In the genomic region with DNA sequence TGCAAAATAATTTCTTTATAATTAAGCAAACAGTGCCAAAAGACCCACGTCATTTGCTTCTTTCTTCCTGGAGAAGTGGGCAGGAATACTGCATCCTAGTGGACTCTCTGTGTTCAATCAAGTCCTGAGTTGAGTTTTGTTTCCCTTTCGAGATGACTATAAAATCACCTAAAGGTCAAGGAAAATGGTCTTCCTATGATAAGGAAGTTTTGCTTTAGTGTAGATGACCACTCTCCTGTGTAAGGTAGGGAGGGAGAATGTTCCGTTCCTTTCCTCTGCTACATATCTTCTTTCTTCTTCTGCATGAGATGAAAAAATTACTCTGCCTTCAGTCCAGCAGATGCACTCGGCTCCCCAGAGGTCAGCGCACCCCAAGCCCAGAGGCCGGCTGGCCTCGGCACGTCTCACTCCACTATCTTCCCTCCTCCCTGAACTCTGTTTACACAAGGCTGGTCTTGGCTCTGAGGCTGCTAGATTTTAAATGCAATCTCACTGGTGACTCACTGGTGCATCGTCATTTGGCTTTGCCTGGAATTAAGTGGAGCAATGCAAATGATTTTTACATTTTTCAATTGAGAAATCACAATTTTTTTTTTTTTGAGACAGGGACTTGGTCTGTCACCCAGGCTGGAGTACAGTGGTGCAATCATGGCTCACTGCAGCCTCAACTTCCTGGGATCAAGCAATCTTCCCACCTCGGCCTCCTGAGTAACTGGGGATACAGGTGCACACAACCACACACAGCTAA, we compare ENCODE assay signal across 1 cellular context.
TF ChIP-seq lines count a peak whose summit lies in the region.

No MANE protein-coding gene starts in this region.

TF ChIP-seq in HepG2, 621 proteins besides CTCF, POLR2A, EP300 and RAD21 (continued from another document and continues in another):
- TF ChIP-seq, protein P1, sequence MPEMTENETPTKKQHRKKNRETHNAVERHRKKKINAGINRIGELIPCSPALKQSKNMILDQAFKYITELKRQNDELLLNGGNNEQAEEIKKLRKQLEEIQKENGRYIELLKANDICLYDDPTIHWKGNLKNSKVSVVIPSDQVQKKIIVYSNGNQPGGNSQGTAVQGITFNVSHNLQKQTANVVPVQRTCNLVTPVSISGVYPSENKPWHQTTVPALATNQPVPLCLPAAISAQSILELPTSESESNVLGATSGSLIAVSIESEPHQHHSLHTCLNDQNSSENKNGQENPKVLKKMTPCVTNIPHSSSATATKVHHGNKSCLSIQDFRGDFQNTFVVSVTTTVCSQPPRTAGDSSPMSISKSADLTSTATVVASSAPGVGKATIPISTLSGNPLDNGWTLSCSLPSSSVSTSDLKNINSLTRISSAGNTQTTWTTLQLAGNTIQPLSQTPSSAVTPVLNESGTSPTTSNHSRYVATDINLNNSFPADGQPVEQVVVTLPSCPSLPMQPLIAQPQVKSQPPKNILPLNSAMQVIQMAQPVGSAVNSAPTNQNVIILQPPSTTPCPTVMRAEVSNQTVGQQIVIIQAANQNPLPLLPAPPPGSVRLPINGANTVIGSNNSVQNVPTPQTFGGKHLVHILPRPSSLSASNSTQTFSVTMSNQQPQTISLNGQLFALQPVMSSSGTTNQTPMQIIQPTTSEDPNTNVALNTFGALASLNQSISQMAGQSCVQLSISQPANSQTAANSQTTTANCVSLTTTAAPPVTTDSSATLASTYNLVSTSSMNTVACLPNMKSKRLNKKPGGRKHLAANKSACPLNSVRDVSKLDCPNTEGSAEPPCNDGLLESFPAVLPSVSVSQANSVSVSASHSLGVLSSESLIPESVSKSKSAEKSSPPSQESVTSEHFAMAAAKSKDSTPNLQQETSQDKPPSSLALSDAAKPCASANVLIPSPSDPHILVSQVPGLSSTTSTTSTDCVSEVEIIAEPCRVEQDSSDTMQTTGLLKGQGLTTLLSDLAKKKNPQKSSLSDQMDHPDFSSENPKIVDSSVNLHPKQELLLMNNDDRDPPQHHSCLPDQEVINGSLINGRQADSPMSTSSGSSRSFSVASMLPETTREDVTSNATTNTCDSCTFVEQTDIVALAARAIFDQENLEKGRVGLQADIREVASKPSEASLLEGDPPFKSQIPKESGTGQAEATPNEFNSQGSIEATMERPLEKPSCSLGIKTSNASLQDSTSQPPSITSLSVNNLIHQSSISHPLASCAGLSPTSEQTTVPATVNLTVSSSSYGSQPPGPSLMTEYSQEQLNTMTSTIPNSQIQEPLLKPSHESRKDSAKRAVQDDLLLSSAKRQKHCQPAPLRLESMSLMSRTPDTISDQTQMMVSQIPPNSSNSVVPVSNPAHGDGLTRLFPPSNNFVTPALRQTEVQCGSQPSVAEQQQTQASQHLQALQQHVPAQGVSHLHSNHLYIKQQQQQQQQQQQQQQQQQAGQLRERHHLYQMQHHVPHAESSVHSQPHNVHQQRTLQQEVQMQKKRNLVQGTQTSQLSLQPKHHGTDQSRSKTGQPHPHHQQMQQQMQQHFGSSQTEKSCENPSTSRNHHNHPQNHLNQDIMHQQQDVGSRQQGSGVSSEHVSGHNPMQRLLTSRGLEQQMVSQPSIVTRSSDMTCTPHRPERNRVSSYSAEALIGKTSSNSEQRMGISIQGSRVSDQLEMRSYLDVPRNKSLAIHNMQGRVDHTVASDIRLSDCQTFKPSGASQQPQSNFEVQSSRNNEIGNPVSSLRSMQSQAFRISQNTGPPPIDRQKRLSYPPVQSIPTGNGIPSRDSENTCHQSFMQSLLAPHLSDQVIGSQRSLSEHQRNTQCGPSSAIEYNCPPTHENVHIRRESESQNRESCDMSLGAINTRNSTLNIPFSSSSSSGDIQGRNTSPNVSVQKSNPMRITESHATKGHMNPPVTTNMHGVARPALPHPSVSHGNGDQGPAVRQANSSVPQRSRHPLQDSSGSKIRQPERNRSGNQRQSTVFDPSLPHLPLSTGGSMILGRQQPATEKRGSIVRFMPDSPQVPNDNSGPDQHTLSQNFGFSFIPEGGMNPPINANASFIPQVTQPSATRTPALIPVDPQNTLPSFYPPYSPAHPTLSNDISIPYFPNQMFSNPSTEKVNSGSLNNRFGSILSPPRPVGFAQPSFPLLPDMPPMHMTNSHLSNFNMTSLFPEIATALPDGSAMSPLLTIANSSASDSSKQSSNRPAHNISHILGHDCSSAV (CRISPR knock-in tag; IDR thresholded peaks at IDR 0.05; ENCODE audit: borderline replicate concordance): no peak
- TF ChIP-seq, protein P2, sequence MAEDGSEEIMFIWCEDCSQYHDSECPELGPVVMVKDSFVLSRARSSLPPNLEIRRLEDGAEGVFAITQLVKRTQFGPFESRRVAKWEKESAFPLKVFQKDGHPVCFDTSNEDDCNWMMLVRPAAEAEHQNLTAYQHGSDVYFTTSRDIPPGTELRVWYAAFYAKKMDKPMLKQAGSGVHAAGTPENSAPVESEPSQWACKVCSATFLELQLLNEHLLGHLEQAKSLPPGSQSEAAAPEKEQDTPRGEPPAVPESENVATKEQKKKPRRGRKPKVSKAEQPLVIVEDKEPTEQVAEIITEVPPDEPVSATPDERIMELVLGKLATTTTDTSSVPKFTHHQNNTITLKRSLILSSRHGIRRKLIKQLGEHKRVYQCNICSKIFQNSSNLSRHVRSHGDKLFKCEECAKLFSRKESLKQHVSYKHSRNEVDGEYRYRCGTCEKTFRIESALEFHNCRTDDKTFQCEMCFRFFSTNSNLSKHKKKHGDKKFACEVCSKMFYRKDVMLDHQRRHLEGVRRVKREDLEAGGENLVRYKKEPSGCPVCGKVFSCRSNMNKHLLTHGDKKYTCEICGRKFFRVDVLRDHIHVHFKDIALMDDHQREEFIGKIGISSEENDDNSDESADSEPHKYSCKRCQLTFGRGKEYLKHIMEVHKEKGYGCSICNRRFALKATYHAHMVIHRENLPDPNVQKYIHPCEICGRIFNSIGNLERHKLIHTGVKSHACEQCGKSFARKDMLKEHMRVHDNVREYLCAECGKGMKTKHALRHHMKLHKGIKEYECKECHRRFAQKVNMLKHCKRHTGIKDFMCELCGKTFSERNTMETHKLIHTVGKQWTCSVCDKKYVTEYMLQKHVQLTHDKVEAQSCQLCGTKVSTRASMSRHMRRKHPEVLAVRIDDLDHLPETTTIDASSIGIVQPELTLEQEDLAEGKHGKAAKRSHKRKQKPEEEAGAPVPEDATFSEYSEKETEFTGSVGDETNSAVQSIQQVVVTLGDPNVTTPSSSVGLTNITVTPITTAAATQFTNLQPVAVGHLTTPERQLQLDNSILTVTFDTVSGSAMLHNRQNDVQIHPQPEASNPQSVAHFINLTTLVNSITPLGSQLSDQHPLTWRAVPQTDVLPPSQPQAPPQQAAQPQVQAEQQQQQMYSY (CRISPR knock-in tag; IDR thresholded peaks at IDR 0.05): no peak
- TF ChIP-seq, protein P3, sequence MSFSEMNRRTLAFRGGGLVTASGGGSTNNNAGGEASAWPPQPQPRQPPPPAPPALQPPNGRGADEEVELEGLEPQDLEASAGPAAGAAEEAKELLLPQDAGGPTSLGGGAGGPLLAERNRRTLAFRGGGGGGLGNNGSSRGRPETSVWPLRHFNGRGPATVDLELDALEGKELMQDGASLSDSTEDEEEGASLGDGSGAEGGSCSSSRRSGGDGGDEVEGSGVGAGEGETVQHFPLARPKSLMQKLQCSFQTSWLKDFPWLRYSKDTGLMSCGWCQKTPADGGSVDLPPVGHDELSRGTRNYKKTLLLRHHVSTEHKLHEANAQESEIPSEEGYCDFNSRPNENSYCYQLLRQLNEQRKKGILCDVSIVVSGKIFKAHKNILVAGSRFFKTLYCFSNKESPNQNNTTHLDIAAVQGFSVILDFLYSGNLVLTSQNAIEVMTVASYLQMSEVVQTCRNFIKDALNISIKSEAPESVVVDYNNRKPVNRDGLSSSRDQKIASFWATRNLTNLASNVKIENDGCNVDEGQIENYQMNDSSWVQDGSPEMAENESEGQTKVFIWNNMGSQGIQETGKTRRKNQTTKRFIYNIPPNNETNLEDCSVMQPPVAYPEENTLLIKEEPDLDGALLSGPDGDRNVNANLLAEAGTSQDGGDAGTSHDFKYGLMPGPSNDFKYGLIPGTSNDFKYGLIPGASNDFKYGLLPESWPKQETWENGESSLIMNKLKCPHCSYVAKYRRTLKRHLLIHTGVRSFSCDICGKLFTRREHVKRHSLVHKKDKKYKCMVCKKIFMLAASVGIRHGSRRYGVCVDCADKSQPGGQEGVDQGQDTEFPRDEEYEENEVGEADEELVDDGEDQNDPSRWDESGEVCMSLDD (CRISPR knock-in tag; IDR thresholded peaks at IDR 0.05; ENCODE audit: borderline replicate concordance): no peak; the same call in 1 of the 2 replicates
- TF ChIP-seq SAFB2 (CRISPR knock-in tag; IDR thresholded peaks at IDR 0.05; ENCODE audit: borderline replicate concordance, low read depth) (no peak), ZNF569 (CRISPR knock-in tag; IDR thresholded peaks at IDR 0.05; ENCODE audit: borderline replicate concordance) (no peak), ZNF143 (CRISPR knock-in tag; IDR thresholded peaks at IDR 0.05) (no peak), ZNF350 (CRISPR knock-in tag; IDR thresholded peaks at IDR 0.05; ENCODE audit: borderline replicate concordance, low read depth) (no peak), ZNF160 (CRISPR knock-in tag; IDR thresholded peaks at IDR 0.05) (no peak), PCBP1 (IDR thresholded peaks at IDR 0.05; ENCODE audit: borderline replicate concordance, low read depth, low read length) (no peak), ZFP82 (CRISPR knock-in tag; IDR thresholded peaks at IDR 0.05; ENCODE audit: borderline replicate concordance) (no peak), BRD4 (CRISPR knock-in tag; IDR thresholded peaks at IDR 0.05) (no peak), TARDBP (CRISPR knock-in tag; IDR thresholded peaks at IDR 0.05) (0 out of 2 replicates have a peak, but pooled peaks have one; percentile 41), EHMT2 (IDR thresholded peaks at IDR 0.05; ENCODE audit: borderline replicate concordance, low read depth, low read length) (no peak)
- TF ChIP-seq, protein P4, sequence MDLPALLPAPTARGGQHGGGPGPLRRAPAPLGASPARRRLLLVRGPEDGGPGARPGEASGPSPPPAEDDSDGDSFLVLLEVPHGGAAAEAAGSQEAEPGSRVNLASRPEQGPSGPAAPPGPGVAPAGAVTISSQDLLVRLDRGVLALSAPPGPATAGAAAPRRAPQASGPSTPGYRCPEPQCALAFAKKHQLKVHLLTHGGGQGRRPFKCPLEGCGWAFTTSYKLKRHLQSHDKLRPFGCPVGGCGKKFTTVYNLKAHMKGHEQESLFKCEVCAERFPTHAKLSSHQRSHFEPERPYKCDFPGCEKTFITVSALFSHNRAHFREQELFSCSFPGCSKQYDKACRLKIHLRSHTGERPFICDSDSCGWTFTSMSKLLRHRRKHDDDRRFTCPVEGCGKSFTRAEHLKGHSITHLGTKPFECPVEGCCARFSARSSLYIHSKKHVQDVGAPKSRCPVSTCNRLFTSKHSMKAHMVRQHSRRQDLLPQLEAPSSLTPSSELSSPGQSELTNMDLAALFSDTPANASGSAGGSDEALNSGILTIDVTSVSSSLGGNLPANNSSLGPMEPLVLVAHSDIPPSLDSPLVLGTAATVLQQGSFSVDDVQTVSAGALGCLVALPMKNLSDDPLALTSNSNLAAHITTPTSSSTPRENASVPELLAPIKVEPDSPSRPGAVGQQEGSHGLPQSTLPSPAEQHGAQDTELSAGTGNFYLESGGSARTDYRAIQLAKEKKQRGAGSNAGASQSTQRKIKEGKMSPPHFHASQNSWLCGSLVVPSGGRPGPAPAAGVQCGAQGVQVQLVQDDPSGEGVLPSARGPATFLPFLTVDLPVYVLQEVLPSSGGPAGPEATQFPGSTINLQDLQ (CRISPR knock-in tag; IDR thresholded peaks at IDR 0.05): no peak
- TF ChIP-seq, protein P5, sequence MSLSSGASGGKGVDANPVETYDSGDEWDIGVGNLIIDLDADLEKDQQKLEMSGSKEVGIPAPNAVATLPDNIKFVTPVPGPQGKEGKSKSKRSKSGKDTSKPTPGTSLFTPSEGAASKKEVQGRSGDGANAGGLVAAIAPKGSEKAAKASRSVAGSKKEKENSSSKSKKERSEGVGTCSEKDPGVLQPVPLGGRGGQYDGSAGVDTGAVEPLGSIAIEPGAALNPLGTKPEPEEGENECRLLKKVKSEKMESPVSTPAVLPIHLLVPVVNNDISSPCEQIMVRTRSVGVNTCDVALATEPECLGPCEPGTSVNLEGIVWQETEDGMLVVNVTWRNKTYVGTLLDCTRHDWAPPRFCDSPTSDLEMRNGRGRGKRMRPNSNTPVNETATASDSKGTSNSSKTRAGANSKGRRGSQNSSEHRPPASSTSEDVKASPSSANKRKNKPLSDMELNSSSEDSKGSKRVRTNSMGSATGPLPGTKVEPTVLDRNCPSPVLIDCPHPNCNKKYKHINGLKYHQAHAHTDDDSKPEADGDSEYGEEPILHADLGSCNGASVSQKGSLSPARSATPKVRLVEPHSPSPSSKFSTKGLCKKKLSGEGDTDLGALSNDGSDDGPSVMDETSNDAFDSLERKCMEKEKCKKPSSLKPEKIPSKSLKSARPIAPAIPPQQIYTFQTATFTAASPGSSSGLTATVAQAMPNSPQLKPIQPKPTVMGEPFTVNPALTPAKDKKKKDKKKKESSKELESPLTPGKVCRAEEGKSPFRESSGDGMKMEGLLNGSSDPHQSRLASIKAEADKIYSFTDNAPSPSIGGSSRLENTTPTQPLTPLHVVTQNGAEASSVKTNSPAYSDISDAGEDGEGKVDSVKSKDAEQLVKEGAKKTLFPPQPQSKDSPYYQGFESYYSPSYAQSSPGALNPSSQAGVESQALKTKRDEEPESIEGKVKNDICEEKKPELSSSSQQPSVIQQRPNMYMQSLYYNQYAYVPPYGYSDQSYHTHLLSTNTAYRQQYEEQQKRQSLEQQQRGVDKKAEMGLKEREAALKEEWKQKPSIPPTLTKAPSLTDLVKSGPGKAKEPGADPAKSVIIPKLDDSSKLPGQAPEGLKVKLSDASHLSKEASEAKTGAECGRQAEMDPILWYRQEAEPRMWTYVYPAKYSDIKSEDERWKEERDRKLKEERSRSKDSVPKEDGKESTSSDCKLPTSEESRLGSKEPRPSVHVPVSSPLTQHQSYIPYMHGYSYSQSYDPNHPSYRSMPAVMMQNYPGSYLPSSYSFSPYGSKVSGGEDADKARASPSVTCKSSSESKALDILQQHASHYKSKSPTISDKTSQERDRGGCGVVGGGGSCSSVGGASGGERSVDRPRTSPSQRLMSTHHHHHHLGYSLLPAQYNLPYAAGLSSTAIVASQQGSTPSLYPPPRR (CRISPR knock-in tag; IDR thresholded peaks at IDR 0.05; ENCODE audit: borderline replicate concordance): peak; percentile 23; the same call in 1 of the 2 replicates
- TF ChIP-seq, protein P6, sequence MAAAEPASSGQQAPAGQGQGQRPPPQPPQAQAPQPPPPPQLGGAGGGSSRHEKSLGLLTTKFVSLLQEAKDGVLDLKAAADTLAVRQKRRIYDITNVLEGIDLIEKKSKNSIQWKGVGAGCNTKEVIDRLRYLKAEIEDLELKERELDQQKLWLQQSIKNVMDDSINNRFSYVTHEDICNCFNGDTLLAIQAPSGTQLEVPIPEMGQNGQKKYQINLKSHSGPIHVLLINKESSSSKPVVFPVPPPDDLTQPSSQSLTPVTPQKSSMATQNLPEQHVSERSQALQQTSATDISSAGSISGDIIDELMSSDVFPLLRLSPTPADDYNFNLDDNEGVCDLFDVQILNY (CRISPR knock-in tag; conservative IDR thresholded peaks at IDR 0.05): no peak
- TF ChIP-seq, protein P7, sequence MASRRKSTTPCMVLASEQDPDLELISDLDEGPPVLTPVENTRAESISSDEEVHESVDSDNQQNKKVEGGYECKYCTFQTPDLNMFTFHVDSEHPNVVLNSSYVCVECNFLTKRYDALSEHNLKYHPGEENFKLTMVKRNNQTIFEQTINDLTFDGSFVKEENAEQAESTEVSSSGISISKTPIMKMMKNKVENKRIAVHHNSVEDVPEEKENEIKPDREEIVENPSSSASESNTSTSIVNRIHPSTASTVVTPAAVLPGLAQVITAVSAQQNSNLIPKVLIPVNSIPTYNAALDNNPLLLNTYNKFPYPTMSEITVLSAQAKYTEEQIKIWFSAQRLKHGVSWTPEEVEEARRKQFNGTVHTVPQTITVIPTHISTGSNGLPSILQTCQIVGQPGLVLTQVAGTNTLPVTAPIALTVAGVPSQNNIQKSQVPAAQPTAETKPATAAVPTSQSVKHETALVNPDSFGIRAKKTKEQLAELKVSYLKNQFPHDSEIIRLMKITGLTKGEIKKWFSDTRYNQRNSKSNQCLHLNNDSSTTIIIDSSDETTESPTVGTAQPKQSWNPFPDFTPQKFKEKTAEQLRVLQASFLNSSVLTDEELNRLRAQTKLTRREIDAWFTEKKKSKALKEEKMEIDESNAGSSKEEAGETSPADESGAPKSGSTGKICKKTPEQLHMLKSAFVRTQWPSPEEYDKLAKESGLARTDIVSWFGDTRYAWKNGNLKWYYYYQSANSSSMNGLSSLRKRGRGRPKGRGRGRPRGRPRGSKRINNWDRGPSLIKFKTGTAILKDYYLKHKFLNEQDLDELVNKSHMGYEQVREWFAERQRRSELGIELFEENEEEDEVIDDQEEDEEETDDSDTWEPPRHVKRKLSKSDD (CRISPR knock-in tag; IDR thresholded peaks at IDR 0.05; ENCODE audit: low read depth): 0 out of 2 replicates have a peak, but pooled peaks have one; percentile 28
